Comparison of ENCODE assay signal across 1 cellular context in the genomic region with DNA sequence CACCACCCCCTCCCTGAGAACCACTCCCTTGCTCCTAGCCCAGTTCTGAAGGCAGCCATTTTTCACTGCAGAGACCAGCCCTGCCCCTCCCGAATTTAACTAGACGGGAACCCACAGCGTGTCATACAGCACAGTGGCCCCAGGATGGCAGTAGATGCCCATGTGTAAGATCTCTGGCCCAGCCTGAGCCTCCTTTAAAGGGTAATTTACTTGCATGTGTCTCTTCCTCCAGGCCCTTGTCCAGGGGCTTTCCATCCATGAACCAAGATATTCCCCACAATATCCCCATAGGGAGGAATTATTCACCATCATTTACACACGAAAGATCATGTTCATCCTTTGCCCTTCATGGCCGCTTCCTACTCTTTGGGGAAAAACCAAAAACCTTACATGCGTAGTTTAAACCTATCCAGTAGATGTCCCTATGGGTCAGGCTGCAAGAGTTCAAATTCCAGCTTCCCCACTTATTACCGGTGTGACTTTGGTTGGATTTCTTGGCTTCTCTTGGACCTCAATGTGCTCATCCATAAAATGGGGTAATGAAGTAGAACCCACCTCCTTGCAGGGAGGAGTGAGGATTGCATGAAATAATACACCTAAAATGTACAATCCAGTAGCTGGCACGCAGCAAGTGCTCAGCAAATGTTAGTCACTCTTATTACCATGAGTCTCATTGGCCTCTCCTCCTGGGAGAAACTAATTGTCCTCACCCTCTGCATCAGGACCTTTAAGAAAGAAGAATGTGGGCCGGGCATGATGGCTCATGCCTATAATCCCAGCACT.
TF ChIP-seq lines count a peak whose summit lies in the region.

No MANE protein-coding gene starts in this region.

TF ChIP-seq in K562, 482 proteins besides CTCF, POLR2A, EP300 and RAD21 (continued from another document and continues in another):
- peak; percentile 62; the same call in 1 of the 2 replicates for TF ChIP-seq ZHX1 (conservative IDR thresholded peaks at IDR 0.05; ENCODE audit: low read length)
- TF ChIP-seq ZNF174 (CRISPR knock-in tag; IDR thresholded peaks at IDR 0.05), result no peak
- TF ChIP-seq TEAD1 (CRISPR knock-in tag; IDR thresholded peaks at IDR 0.05), result peak in 1 of 2 experiments; percentile 58; a peak in 1 of 4 replicates
- no peak for TF ChIP-seq FUS (optimal IDR thresholded peaks at IDR 0.05; ENCODE audit: low read depth, low read length)
- TF ChIP-seq MEIS2 (IDR thresholded peaks at IDR 0.05; ENCODE audit: partially characterized antibody), result peak; percentile 4
- TF ChIP-seq GABPB2 (CRISPR knock-in tag; conservative IDR thresholded peaks at IDR 0.05), result no peak
- no peak for TF ChIP-seq PCBP2 (IDR thresholded peaks at IDR 0.05; ENCODE audit: low read depth, low read length, poor library complexity, severe bottlenecking)
- TF ChIP-seq, protein P1, sequence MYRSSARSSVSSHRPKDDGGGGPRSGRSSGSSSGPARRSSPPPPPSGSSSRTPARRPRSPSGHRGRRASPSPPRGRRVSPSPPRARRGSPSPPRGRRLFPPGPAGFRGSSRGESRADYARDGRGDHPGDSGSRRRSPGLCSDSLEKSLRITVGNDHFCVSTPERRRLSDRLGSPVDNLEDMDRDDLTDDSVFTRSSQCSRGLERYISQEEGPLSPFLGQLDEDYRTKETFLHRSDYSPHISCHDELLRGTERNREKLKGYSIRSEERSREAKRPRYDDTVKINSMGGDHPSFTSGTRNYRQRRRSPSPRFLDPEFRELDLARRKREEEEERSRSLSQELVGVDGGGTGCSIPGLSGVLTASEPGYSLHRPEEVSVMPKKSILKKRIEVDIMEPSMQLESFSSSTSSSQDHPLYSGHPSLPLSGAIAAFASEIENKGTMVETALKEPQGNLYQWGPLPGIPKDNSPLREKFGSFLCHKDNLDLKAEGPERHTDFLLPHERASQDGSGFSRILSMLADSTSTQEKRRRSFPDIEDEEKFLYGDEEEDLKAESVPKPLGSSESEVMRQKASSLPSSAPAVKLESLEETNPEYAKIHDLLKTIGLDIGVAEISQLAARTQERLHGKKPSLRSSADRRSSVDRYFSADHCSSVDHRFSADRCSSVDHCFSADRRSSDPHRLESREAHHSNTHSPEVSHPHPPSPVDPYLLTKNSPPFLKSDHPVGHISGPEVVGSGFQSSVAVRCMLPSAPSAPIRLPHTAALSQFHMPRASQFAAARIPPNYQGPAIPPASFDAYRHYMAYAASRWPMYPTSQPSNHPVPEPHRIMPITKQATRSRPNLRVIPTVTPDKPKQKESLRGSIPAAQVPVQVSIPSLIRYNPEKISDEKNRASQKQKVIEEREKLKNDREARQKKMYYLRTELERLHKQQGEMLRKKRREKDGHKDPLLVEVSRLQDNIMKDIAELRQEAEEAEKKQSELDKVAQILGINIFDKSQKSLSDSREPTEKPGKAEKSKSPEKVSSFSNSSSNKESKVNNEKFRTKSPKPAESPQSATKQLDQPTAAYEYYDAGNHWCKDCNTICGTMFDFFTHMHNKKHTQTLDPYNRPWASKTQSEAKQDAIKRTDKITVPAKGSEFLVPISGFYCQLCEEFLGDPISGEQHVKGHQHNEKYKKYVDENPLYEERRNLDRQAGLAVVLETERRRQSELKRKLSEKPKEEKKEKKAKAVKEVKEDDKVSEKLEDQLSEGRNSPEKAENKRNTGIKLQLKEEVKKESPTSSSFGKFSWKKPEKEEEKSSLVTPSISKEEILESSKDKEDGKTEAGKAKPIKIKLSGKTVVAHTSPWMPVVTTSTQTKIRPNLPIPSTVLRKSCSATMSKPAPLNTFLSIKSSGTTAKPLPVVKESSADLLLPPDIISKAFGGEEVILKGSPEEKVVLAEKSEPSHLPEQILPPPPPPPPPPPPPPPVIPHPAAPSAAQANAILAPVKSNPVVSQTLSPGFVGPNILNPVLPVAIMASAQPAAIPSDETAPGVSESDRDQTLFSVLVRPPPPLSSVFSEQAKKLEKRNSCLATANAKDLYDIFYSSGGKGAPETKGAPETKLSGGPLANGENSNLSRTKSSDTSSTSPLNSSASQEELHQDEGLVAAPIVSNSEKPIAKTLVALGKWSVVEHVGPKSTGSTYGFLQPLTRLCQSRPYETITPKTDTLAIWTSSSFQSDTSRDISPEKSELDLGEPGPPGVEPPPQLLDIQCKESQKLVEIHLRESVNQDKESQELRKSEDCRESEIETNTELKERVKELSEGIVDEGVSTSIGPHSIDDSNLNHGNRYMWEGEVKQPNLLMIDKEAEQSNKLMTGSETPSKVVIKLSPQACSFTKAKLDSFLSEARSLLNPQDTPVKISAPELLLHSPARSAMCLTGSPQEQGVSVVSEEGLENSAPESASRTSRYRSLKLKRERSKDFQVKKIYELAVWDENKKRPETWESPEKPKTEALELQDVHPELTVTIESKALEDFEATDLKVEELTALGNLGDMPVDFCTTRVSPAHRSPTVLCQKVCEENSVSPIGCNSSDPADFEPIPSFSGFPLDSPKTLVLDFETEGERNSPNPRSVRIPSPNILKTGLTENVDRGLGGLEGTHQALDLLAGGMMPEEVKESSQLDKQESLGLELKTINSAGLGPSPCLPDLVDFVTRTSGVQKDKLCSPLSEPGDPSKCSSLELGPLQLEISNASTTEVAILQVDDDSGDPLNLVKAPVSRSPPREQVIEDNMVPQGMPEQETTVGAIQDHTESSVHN (IDR thresholded peaks at IDR 0.05; ENCODE audit: borderline replicate concordance in 1 of 2, low read depth in 1 of 2), result no peak
- TF ChIP-seq RCOR1 (IDR thresholded peaks at IDR 0.05; ENCODE audit: borderline replicate concordance in 1 of 2, low read depth in 2 of 2, low read length in 2 of 2), result peak in 1 of 2 experiments; percentile 79; a peak in 2 of 4 replicates
- no peak for TF ChIP-seq SNIP1 (IDR thresholded peaks at IDR 0.05; ENCODE audit: low read depth)
- TF ChIP-seq ESRRA (IDR thresholded peaks at IDR 0.05; ENCODE audit: borderline replicate concordance, low read depth), result peak; percentile 87
- TF ChIP-seq IRF2 (CRISPR knock-in tag; IDR thresholded peaks at IDR 0.05), result no peak
- TF ChIP-seq ZNF280B (CRISPR knock-in tag; IDR thresholded peaks at IDR 0.05), result no peak
- TF ChIP-seq FOXJ2 (tag; IDR thresholded peaks at IDR 0.05), result peak; percentile 14; the same call in 1 of the 2 replicates
- TF ChIP-seq NR3C1 (CRISPR knock-in tag; IDR thresholded peaks at IDR 0.05), result no peak
- TF ChIP-seq, protein P2, sequence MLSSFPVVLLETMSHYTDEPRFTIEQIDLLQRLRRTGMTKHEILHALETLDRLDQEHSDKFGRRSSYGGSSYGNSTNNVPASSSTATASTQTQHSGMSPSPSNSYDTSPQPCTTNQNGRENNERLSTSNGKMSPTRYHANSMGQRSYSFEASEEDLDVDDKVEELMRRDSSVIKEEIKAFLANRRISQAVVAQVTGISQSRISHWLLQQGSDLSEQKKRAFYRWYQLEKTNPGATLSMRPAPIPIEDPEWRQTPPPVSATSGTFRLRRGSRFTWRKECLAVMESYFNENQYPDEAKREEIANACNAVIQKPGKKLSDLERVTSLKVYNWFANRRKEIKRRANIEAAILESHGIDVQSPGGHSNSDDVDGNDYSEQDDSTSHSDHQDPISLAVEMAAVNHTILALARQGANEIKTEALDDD (IDR thresholded peaks at IDR 0.05), result 0 out of 2 replicates have a peak, but pooled peaks have one; percentile 23
- TF ChIP-seq ILF3 (IDR thresholded peaks at IDR 0.05; ENCODE audit: borderline replicate concordance), result no peak
- no peak for TF ChIP-seq ZBTB7A (IDR thresholded peaks at IDR 0.05; ENCODE audit: borderline replicate concordance, control insufficient read depth, low read depth, low read length)
- no peak for TF ChIP-seq ELF4 (CRISPR knock-in tag; IDR thresholded peaks at IDR 0.05)
- peak; percentile 44 for TF ChIP-seq NEUROD1 (IDR thresholded peaks at IDR 0.05; ENCODE audit: borderline replicate concordance, low read depth, low read length, partially characterized antibody)
- TF ChIP-seq, protein P3, sequence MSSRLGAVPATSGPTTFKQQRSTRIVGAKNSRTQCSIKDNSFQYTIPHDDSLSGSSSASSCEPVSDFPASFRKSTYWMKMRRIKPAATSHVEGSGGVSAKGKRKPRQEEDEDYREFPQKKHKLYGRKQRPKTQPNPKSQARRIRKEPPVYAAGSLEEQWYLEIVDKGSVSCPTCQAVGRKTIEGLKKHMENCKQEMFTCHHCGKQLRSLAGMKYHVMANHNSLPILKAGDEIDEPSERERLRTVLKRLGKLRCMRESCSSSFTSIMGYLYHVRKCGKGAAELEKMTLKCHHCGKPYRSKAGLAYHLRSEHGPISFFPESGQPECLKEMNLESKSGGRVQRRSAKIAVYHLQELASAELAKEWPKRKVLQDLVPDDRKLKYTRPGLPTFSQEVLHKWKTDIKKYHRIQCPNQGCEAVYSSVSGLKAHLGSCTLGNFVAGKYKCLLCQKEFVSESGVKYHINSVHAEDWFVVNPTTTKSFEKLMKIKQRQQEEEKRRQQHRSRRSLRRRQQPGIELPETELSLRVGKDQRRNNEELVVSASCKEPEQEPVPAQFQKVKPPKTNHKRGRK (tag; IDR thresholded peaks at IDR 0.05), result no peak
- no peak for TF ChIP-seq ZBED1 (IDR thresholded peaks at IDR 0.05)
- 0 out of 2 replicates have a peak, but pooled peaks have one; percentile 26 for TF ChIP-seq TCF3 (CRISPR knock-in tag; IDR thresholded peaks at IDR 0.05)
- TF ChIP-seq CHD2 (IDR thresholded peaks at IDR 0.05; ENCODE audit: low read depth, low read length), result no peak
- no peak for TF ChIP-seq TGIF2 (CRISPR knock-in tag; IDR thresholded peaks at IDR 0.05)
- TF ChIP-seq NCOA1 (IDR thresholded peaks at IDR 0.05; ENCODE audit: low read depth), result no peak
- TF ChIP-seq STAT5A (IDR thresholded peaks at IDR 0.05; ENCODE audit: borderline replicate concordance, low read length), result no peak
- TF ChIP-seq JUN (IDR thresholded peaks at IDR 0.05; ENCODE audit: borderline replicate concordance, low read depth, low read length), result 0 out of 2 replicates have a peak, but pooled peaks have one; percentile 0
- TF ChIP-seq JUN (CRISPR knock-in tag; IDR thresholded peaks at IDR 0.05; ENCODE audit: borderline replicate concordance), result no peak
- TF ChIP-seq SP1 (CRISPR knock-in tag; IDR thresholded peaks at IDR 0.05), result peak; percentile 58; the same call in 1 of the 2 replicates
- TF ChIP-seq HMGXB4 (CRISPR knock-in tag; IDR thresholded peaks at IDR 0.05), result no peak
- TF ChIP-seq MAZ (CRISPR knock-in tag; conservative IDR thresholded peaks at IDR 0.05 in 1 of 2, IDR thresholded peaks at IDR 0.05 in 1 of 2), result peak in 1 of 2 experiments; percentile 59; a peak in 2 of 4 replicates
- peak in 1 of 2 experiments; percentile 70; a peak in 1 of 4 replicates for TF ChIP-seq ARNT (IDR thresholded peaks at IDR 0.05)
- no peak for TF ChIP-seq ZZZ3 (IDR thresholded peaks at IDR 0.05)
- TF ChIP-seq ZNF41 (CRISPR knock-in tag; conservative IDR thresholded peaks at IDR 0.05), result no peak
- TF ChIP-seq XRCC5 (IDR thresholded peaks at IDR 0.05; ENCODE audit: low read depth, low read length), result peak; percentile 53; the same call in 1 of the 2 replicates
- TF ChIP-seq ZNF408 (CRISPR knock-in tag; IDR thresholded peaks at IDR 0.05; ENCODE audit: low read depth), result no peak
- TF ChIP-seq, protein P4, sequence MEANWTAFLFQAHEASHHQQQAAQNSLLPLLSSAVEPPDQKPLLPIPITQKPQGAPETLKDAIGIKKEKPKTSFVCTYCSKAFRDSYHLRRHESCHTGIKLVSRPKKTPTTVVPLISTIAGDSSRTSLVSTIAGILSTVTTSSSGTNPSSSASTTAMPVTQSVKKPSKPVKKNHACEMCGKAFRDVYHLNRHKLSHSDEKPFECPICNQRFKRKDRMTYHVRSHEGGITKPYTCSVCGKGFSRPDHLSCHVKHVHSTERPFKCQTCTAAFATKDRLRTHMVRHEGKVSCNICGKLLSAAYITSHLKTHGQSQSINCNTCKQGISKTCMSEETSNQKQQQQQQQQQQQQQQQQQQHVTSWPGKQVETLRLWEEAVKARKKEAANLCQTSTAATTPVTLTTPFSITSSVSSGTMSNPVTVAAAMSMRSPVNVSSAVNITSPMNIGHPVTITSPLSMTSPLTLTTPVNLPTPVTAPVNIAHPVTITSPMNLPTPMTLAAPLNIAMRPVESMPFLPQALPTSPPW (CRISPR knock-in tag; IDR thresholded peaks at IDR 0.05), result peak; percentile 92
- TF ChIP-seq ESRRB (CRISPR knock-in tag; IDR thresholded peaks at IDR 0.05; ENCODE audit: borderline replicate concordance), result no peak
